In the genomic region with DNA sequence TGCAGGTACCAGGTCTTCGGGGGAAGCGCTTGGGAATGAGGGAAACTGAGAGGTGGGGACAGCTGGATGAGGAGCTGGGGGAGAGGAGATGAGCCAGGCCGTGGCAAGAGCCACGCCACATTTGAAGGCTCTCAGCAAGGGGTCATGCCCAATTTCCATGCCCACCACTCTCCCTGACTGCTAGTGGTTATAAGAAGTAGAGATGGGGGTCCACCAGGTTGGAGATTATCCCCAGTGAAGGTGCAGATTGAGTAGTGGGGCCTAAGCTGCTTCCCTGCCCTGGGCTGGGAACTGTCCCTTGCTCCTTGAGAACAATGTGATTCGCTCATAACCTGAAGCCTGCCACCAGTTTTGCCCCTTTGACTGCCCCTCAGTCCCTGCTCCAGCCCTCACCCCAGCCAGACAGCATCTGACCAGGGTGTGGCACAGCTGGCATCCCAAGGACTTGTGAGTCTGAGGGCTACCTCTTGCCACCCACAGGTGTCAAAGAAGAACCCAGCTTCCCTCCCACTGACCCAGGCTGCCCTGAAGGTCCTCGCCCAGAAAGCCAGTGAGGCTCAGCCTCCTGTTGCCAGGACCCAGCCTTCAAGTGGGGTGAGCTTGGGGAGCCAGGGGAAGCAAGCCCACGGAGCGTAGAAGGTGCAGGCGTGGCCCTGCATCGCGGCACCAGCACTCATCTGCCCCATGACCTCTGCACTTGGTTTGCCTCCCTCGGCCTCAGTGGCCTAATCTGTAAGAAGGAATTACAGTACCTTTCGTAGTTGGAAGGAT, we compare ENCODE assay signal across 27 cellular contexts. TPM values are rescaled to one million over a fixed set of nuclear protein-coding genes. Genes with fewer than 3 reads are reported as not detected.
DNase-seq lines count a peak whose midpoint lies in the region; ATAC-seq, FAIRE-seq and TF ChIP-seq lines count a peak whose summit lies in the region.
"Had no signal": no experiment of that assay in that cellular context is flagged by ENCODE, and none has a peak within 500 bp of the region (broad histone marks: within the 10 kb centered on the region; RNA-seq: fewer than 3 reads in every experiment).

No MANE protein-coding gene starts in this region.

- no peak for FAIRE-seq in GM12891 (lab: Jason Lieb, UNC)
- FAIRE-seq: A204.1, G401.6, K562 had no signal

- ATAC-seq in activated naive CD8-positive, alpha-beta T cell treated with anti-CD3 and anti-CD28 coated beads, Interleukin-2, amount 50 U/mL, for 24 hours, result no peak
- no peak for ATAC-seq in activated T-helper 17 cell treated with anti-CD3 and anti-CD28 coated beads, Interleukin-2, amount 50 U/mL, for 72 hours (replicated peaks)
- ATAC-seq: CD8-positive, alpha-beta T cell; K562; Right ventricle myocardium inferior had no signal

- peaks cover 61% of the 10 kb centered on the region for H3K36me3 ChIP-seq in osteoblast (ENCODE audit: insufficient read depth, low read length)

- no peak for DNase-seq in activated naive CD8-positive, alpha-beta T cell treated with anti-CD3 and anti-CD28 coated beads, Interleukin-2, amount 50 U/mL, for 24 hours
- no peak for DNase-seq in activated naive CD8-positive, alpha-beta T cell treated with anti-CD3 and anti-CD28 coated beads for 36 hours
- DNase-seq in GM12891 (ENCODE audit: insufficient read length, low spot score) (no peak), osteoblast (ENCODE audit: insufficient read length, low spot score, missing footprints) (peak; percentile 56), kidney tubule cell (ENCODE audit: low spot score) (no peak), NCI-H226 (no peak), SIG-M5 treated with dmso at 0.1 percent for 504 hours (lab: John Stamatoyannopoulos, UW; ENCODE audit: unreplicated experiment) (no peak)
- DNase-seq: Caco-2; CD8-positive, alpha-beta T cell; GOT3; HCEC 1CT; MG63; NCI-H1105 treated with DMSO at 0.1 percent for 48 hours; NCI-H146; NCI-H1930; NCI-H2107; NCI-H526 treated with DMSO at 0.1 percent for 48 hours; PC-9 had no signal

- H3K79me2 ChIP-seq in osteoblast (ENCODE audit: insufficient read depth, low read length), result no peaks in the 10 kb centered on the region

- peak; percentile 23 for TF ChIP-seq POLR2A in GM12891 (IDR thresholded peaks at IDR 0.05; ENCODE audit: low read depth, low read length)

- H3K4me1 Mint-ChIP-seq in activated naive CD8-positive, alpha-beta T cell treated with anti-CD3 and anti-CD28 coated beads, Interleukin-2, amount 50 U/mL, for 24 hours, result no peaks in the 10 kb centered on the region
- no peaks in the 10 kb centered on the region for H3K4me1 Mint-ChIP-seq in activated naive CD8-positive, alpha-beta T cell treated with anti-CD3 and anti-CD28 coated beads for 36 hours
- no peaks in the 10 kb centered on the region for H3K4me1 Mint-ChIP-seq in activated T-helper 17 cell treated with anti-CD3 and anti-CD28 coated beads, Interleukin-2, amount 50 U/mL, for 72 hours

- no peak overlapping the region for H3K4me3 Mint-ChIP-seq in activated naive CD8-positive, alpha-beta T cell treated with anti-CD3 and anti-CD28 coated beads, Interleukin-2, amount 50 U/mL, for 24 hours
- H3K4me3 Mint-ChIP-seq in activated naive CD8-positive, alpha-beta T cell treated with anti-CD3 and anti-CD28 coated beads for 36 hours, result no peak overlapping the region
- no peak overlapping the region for H3K4me3 Mint-ChIP-seq in activated T-helper 17 cell treated with anti-CD3 and anti-CD28 coated beads, Interleukin-2, amount 50 U/mL, for 72 hours
- H3K4me3 Mint-ChIP-seq: CD8-positive, alpha-beta T cell had no signal

- H3K27ac ChIP-seq in osteoblast (ENCODE audit: low read depth, low read length), result no peak overlapping the region
- H3K27ac ChIP-seq: BLaER1 treated with 17β-estradiol and CSF1 and Interleukin-3, amounts not matched to agents 10 nM and 100 nM; HL-60; PC-9; SJSA1 had no signal

- H3K9me3 Mint-ChIP-seq in activated naive CD8-positive, alpha-beta T cell treated with anti-CD3 and anti-CD28 coated beads, Interleukin-2, amount 50 U/mL, for 24 hours, result no peaks in the 10 kb centered on the region
- no peaks in the 10 kb centered on the region for H3K9me3 Mint-ChIP-seq in activated naive CD8-positive, alpha-beta T cell treated with anti-CD3 and anti-CD28 coated beads for 36 hours
- H3K9me3 Mint-ChIP-seq in activated T-helper 17 cell treated with anti-CD3 and anti-CD28 coated beads, Interleukin-2, amount 50 U/mL, for 72 hours, result no peaks in the 10 kb centered on the region
- H3K9me3 Mint-ChIP-seq: CD8-positive, alpha-beta T cell had no signal

- no peak for TF ChIP-seq CTCF in osteoblast (IDR thresholded peaks at IDR 0.05; ENCODE audit: extremely low read depth, low read depth, low read length)

- peaks cover 38% of the 10 kb centered on the region for H3K36me3 Mint-ChIP-seq in activated naive CD8-positive, alpha-beta T cell treated with anti-CD3 and anti-CD28 coated beads, Interleukin-2, amount 50 U/mL, for 24 hours (ENCODE audit: low read depth)
- H3K36me3 Mint-ChIP-seq in activated naive CD8-positive, alpha-beta T cell treated with anti-CD3 and anti-CD28 coated beads for 36 hours, result peaks cover 11% of the 10 kb centered on the region
- peaks cover 99% of the 10 kb centered on the region for H3K36me3 Mint-ChIP-seq in activated T-helper 17 cell treated with anti-CD3 and anti-CD28 coated beads, Interleukin-2, amount 50 U/mL, for 72 hours (ENCODE audit: low read depth)

- H3K4me3 ChIP-seq in osteoblast (ENCODE audit: insufficient read depth, low read length), result no peak overlapping the region
- H3K4me3 ChIP-seq: BLaER1 treated with 17β-estradiol and CSF1 and Interleukin-3, amounts not matched to agents 10 nM and 100 nM; K562; MG63; PC-9; SJSA1 had no signal

- no peak overlapping the region for H3K4me2 ChIP-seq in osteoblast (ENCODE audit: insufficient read depth, low read length)
- H3K4me2 ChIP-seq: BLaER1 treated with 17β-estradiol and CSF1 and Interleukin-3, amounts not matched to agents 10 nM and 100 nM; PC-9 had no signal

- H3K9me3 ChIP-seq in osteoblast (ENCODE audit: low read depth, low read length), result no peaks in the 10 kb centered on the region
- H3K9me3 ChIP-seq: BLaER1 treated with 17β-estradiol and CSF1 and Interleukin-3, amounts not matched to agents 10 nM and 100 nM; Caco-2; MG63; SJSA1 had no signal

- peak overlapping the region; percentile 40 for H3K27ac Mint-ChIP-seq in activated naive CD8-positive, alpha-beta T cell treated with anti-CD3 and anti-CD28 coated beads, Interleukin-2, amount 50 U/mL, for 24 hours
- no peak overlapping the region for H3K27ac Mint-ChIP-seq in activated naive CD8-positive, alpha-beta T cell treated with anti-CD3 and anti-CD28 coated beads for 36 hours
- H3K27ac Mint-ChIP-seq in activated T-helper 17 cell treated with anti-CD3 and anti-CD28 coated beads, Interleukin-2, amount 50 U/mL, for 72 hours, result peak overlapping the region; percentile 66
- H3K27ac Mint-ChIP-seq: CD8-positive, alpha-beta T cell had no signal

- H2AFZ ChIP-seq in osteoblast (ENCODE audit: low read length), result no peak overlapping the region
- H2AFZ ChIP-seq: PC-9 had no signal

- peaks cover 3% of the 10 kb centered on the region for H4K20me1 ChIP-seq in osteoblast (ENCODE audit: insufficient read depth, low read length)

- H3K27me3 Mint-ChIP-seq in activated naive CD8-positive, alpha-beta T cell treated with anti-CD3 and anti-CD28 coated beads, Interleukin-2, amount 50 U/mL, for 24 hours, result no peaks in the 10 kb centered on the region
- H3K27me3 Mint-ChIP-seq in activated naive CD8-positive, alpha-beta T cell treated with anti-CD3 and anti-CD28 coated beads for 36 hours, result no peaks in the 10 kb centered on the region
- no peaks in the 10 kb centered on the region for H3K27me3 Mint-ChIP-seq in activated T-helper 17 cell treated with anti-CD3 and anti-CD28 coated beads, Interleukin-2, amount 50 U/mL, for 72 hours

- H3K27me3 ChIP-seq in osteoblast (ENCODE audit: insufficient read depth, low read length), result no peaks in the 10 kb centered on the region
- H3K27me3 ChIP-seq: BLaER1 treated with 17β-estradiol and CSF1 and Interleukin-3, amounts not matched to agents 10 nM and 100 nM; MG63; SJSA1 had no signal

- H3K4me1 ChIP-seq in osteoblast (ENCODE audit: insufficient read depth, low read length), result no peaks in the 10 kb centered on the region
- H3K4me1 ChIP-seq: Caco-2 had no signal

TF ChIP-seq in GM12891, 5 proteins besides CTCF, POLR2A, EP300 and RAD21:
- TF ChIP-seq POU2F2 (IDR thresholded peaks at IDR 0.05; ENCODE audit: low read depth, low read length) (no peak), SPI1 (IDR thresholded peaks at IDR 0.05; ENCODE audit: low read depth, low read length) (no peak), TAF1 (IDR thresholded peaks at IDR 0.05; ENCODE audit: low read depth, low read length) (no peak), POLR2AphosphoS5 (IDR thresholded peaks at IDR 0.05; ENCODE audit: low read depth, low read length) (no peak; the same call in 1 of the 2 replicates), PAX5 (IDR thresholded peaks at IDR 0.05; ENCODE audit: insufficient read depth, low read length, severe bottlenecking) (no peak)

RNA-seq across cellular contexts. Expression of a gene that starts 21.5 kb away (rescaled TPM):
- 100 to 1,000 TPM; 290 to 294 TPM for total RNA-seq in activated naive CD8-positive, alpha-beta T cell treated with anti-CD3 and anti-CD28 coated beads for 36 hours
- 7,750 TPM for polyA plus RNA-seq in GM12891 (2012; ENCODE audit: low read depth, missing spikeins)
- total RNA-seq in activated T-helper 17 cell treated with anti-CD3 and anti-CD28 coated beads, Interleukin-2, amount 50 U/mL, for 72 hours, result 100 to 1,000 TPM; 265 to 629 TPM
- 21.4 and 83.4 TPM in 2 replicates for total RNA-seq in osteoblast
- total RNA-seq: NCI-H460, SJSA1 had no signal

RNA-seq across cellular contexts. Expression of a gene that starts 33.8 kb away (rescaled TPM):
- 100 to 1,000 TPM; 138 to 140 TPM for total RNA-seq in activated naive CD8-positive, alpha-beta T cell treated with anti-CD3 and anti-CD28 coated beads for 36 hours
- 22.5 TPM for polyA plus RNA-seq in GM12891 (2012; ENCODE audit: low read depth, missing spikeins)
- total RNA-seq in activated T-helper 17 cell treated with anti-CD3 and anti-CD28 coated beads, Interleukin-2, amount 50 U/mL, for 72 hours, result 100 to 1,000 TPM in 1 of 2 donors, 10 to 100 TPM in 1; 55.3 to 117 TPM
- 12.3 and 12.4 TPM in 2 replicates for total RNA-seq in osteoblast

RNA-seq across cellular contexts. Expression of a gene that starts 58.3 kb away (rescaled TPM):
- 1,000 to 10,000 TPM; 2,978 to 3,004 TPM for total RNA-seq in activated naive CD8-positive, alpha-beta T cell treated with anti-CD3 and anti-CD28 coated beads for 36 hours
- polyA plus RNA-seq in GM12891 (2012; ENCODE audit: low read depth, missing spikeins), result 5,398 TPM
- 1,000 to 10,000 TPM; 2,772 to 2,939 TPM for total RNA-seq in activated T-helper 17 cell treated with anti-CD3 and anti-CD28 coated beads, Interleukin-2, amount 50 U/mL, for 72 hours
- 1,720 and 2,211 TPM in 2 replicates for total RNA-seq in osteoblast
